In genomic region chrX:100512471-100512870, GRCh38 we compare ENCODE assay signal across 9 cellular contexts.
DNase-seq lines count a peak whose midpoint lies in the region; TF ChIP-seq lines count a peak whose summit lies in the region.
"Had no signal": no experiment of that assay in that cellular context is flagged by ENCODE, and none has a peak within 500 bp of the region (broad histone marks: within the 10 kb centered on the region; RNA-seq: fewer than 3 reads in every experiment).

No MANE protein-coding gene starts in this region.

- WGBS in esophagus squamous epithelium, 2 donors = 20 to 23% methylated on average over 1 of the region's 1 CpG
- 20 to 39% methylated on average over 1 of the region's 1 CpG for WGBS in sigmoid colon, 2 donors

- TF ChIP-seq EP300 in sigmoid colon (IDR thresholded peaks at IDR 0.05) = no peak

- TF ChIP-seq CTCF in AG04449 (IDR thresholded peaks at IDR 0.05; ENCODE audit: insufficient read depth, low read length, missing control alignments) (peak; percentile 31), GM12874 (IDR thresholded peaks at IDR 0.05; ENCODE audit: insufficient read depth, low read depth, low read length) (peak; percentile 30; the same call in 1 of the 2 replicates), OCI-LY1 (IDR thresholded peaks at IDR 0.05; ENCODE audit: low read length) (peak; percentile 31), esophagus squamous epithelium (IDR thresholded peaks at IDR 0.05) (peak in 5 of 6 experiments; percentile 22 to 73 (median 54)), sigmoid colon (IDR thresholded peaks at IDR 0.05) (peak; percentile 23 to 57 (median 33))

- TF ChIP-seq POLR2A in esophagus squamous epithelium (IDR thresholded peaks at IDR 0.05) = no peak
- TF ChIP-seq POLR2A in sigmoid colon (IDR thresholded peaks at IDR 0.05) = no peak

- H3K36me3 ChIP-seq in OCI-LY1 (ENCODE audit: insufficient read depth, low read length) (no peaks in the 10 kb centered on the region), esophagus squamous epithelium (no peaks in the 10 kb centered on the region), sigmoid colon (no peaks in the 10 kb centered on the region)
- H3K36me3 ChIP-seq in effector memory CD4-positive, alpha-beta T cell (ENCODE audit: control insufficient read depth, insufficient read depth, low read length) = no peaks in the 10 kb centered on the region
- H3K36me3 ChIP-seq: HAP-1 had no signal

- no peak for DNase-seq in AG04449 (ENCODE audit: low read depth, low spot score)
- DNase-seq in esophagus squamous epithelium (lab: John Stamatoyannopoulos, UW) = no peak
- DNase-seq in sigmoid colon = no peak
- no peak for DNase-seq in stimulated activated CD8-positive, alpha-beta memory T cell treated with anti-CD3 and anti-CD28 coated beads, Interleukin-4, amount 100 ng/mL, for 48 hours
- no peak for DNase-seq in activated CD4-positive, CD25-positive, alpha-beta regulatory T cell (lab: John Stamatoyannopoulos, UW)
- no peak for DNase-seq in effector memory CD4-positive, alpha-beta T cell

- no peak overlapping the region for H2AFZ ChIP-seq in OCI-LY1 (ENCODE audit: low read length)

- H3K9me3 ChIP-seq in OCI-LY1 (ENCODE audit: low read length) (no peaks in the 10 kb centered on the region), esophagus squamous epithelium (no peaks in the 10 kb centered on the region), sigmoid colon (no peaks in the 10 kb centered on the region)
- H3K9me3 ChIP-seq in effector memory CD4-positive, alpha-beta T cell (ENCODE audit: control insufficient read depth, low read length) = no peaks in the 10 kb centered on the region
- H3K9me3 ChIP-seq: HAP-1 had no signal

- H4K20me1 ChIP-seq in OCI-LY1 (ENCODE audit: insufficient read depth, low read length) = no peaks in the 10 kb centered on the region

- CTCF ChIA-PET in AG04449 (lab: Yijun Ruan, JAX) = interaction anchor here (0.6 to 2.8 kb wide), 13 partner anchors 23 to 256 kb away, joined by 3 to 15 read pairs (median 4); partner anchors contain the start of gene TSPAN6

- no peaks in the 10 kb centered on the region for H3K79me2 ChIP-seq in OCI-LY1 (ENCODE audit: insufficient read depth, low read length)

- no peaks in the 10 kb centered on the region for H3F3A ChIP-seq in OCI-LY1 (ENCODE audit: insufficient read depth, low read length)

- H3K9ac ChIP-seq in OCI-LY1 (ENCODE audit: low read length) = no peak overlapping the region

- H3K4me1 ChIP-seq in OCI-LY1 (ENCODE audit: insufficient read depth, low read length, severe bottlenecking) (no peaks in the 10 kb centered on the region), esophagus squamous epithelium (no peaks in the 10 kb centered on the region), sigmoid colon (no peaks in the 10 kb centered on the region)
- H3K4me1 ChIP-seq in effector memory CD4-positive, alpha-beta T cell (ENCODE audit: control insufficient read depth, insufficient read depth, low read length, poor library complexity, severe bottlenecking) = no peaks in the 10 kb centered on the region
- H3K4me1 ChIP-seq: HAP-1 had no signal

- H3K27me3 ChIP-seq in OCI-LY1 (ENCODE audit: insufficient read depth, low read length) (no peaks in the 10 kb centered on the region), esophagus squamous epithelium (no peaks in the 10 kb centered on the region), sigmoid colon (no peaks in the 10 kb centered on the region)
- H3K27me3 ChIP-seq in effector memory CD4-positive, alpha-beta T cell (replicated peaks; ENCODE audit: control insufficient read depth, insufficient read depth, low read length, poor library complexity, severe bottlenecking) = no peaks in the 10 kb centered on the region

- intact Hi-C loops in esophagus squamous epithelium (cut with DNase I) (no loop called here), sigmoid colon (cut with DNase I) (loop anchor here (5.0 to 10.0 kb wide), 3 partner anchors 122 to 255 kb away; partner anchors contain the start of gene TSPAN6)

- POLR2A ChIA-PET in AG04449 (lab: Yijun Ruan, JAX) = no interaction called here

- no peaks in the 10 kb centered on the region for H3K9me2 ChIP-seq in OCI-LY1 (ENCODE audit: low read depth, low read length)

- H3K4me3 ChIP-seq in AG04449 (ENCODE audit: low read depth, low read length) (no peak overlapping the region), OCI-LY1 (ENCODE audit: low read depth, low read length, poor library complexity, severe bottlenecking) (no peak overlapping the region), esophagus squamous epithelium (no peak overlapping the region), sigmoid colon (no peak overlapping the region)
- H3K4me3 ChIP-seq in effector memory CD4-positive, alpha-beta T cell (ENCODE audit: insufficient read depth, low read depth, low read length, poor library complexity, severe bottlenecking) = no peak overlapping the region
- H3K4me3 ChIP-seq: HAP-1 had no signal

- H3K27ac ChIP-seq in OCI-LY1 (ENCODE audit: low read depth, low read length, poor library complexity, severe bottlenecking) = no peak overlapping the region
- H3K27ac ChIP-seq in esophagus squamous epithelium = no peak overlapping the region
- H3K27ac ChIP-seq in sigmoid colon = no peak overlapping the region
- no peak overlapping the region for H3K27ac ChIP-seq in effector memory CD4-positive, alpha-beta T cell (ENCODE audit: insufficient read depth, low read length, poor library complexity, severe bottlenecking)

- H3K4me2 ChIP-seq in OCI-LY1 (ENCODE audit: low read length) = no peak overlapping the region
